In the genomic region with DNA sequence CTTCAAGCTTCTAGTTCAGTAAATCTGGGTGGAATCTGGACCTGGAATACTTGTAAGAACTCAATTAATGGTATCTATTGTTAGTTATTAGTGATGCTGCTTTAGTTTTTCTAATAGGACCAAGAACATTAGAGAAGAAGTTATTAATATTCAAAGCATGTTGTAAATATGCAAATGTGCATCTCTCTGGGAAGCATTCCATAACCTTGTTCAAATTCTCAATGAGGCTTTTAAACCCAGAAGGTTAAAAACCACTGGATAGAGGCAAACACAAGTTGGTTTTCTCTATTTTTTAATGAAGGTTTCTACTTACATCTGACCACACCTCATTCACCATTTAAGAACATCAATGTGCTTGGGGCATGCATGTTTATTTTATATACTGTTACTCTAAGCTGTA, we compare ENCODE assay signal across 23 cellular contexts. TPM values are rescaled to one million over a fixed set of nuclear protein-coding genes. Genes with fewer than 3 reads are reported as not detected.
"Had no signal": no experiment of that assay in that cellular context is flagged by ENCODE, and none has a peak within 500 bp of the region (broad histone marks: within the 10 kb centered on the region; RNA-seq: fewer than 3 reads in every experiment).

No MANE protein-coding gene starts in this region.

- H3K27ac ChIP-seq: colonic mucosa, epithelial cell of prostate, esophagus squamous epithelium, gastrocnemius medialis, heart right ventricle, left lung, lower lobe of right lung had no signal

- DNase-seq: cerebellar nuclear complex; colonic mucosa; cortex of kidney; effector CD8-positive, alpha-beta T cell; effector memory CD8-positive, alpha-beta T cell; endodermal cell; erythroblast; esophagus squamous epithelium; foreskin fibroblast; foreskin melanocyte; gastrocnemius medialis; glutamatergic neuron; head of caudate nucleus; heart right ventricle; left cardiac atrium; left lung; left ventricle myocardium superior; lower lobe of right lung; mesendoderm; mucosa of descending colon had no signal

- H3K36me3 ChIP-seq: colonic mucosa, esophagus squamous epithelium, gastrocnemius medialis, heart right ventricle, left lung, lower lobe of right lung had no signal

- H3K27me3 ChIP-seq: colonic mucosa, esophagus squamous epithelium, gastrocnemius medialis, heart right ventricle, left lung had no signal

- H3K9me3 ChIP-seq: colonic mucosa, esophagus squamous epithelium, gastrocnemius medialis, heart right ventricle, left lung, lower lobe of right lung, mucosa of descending colon had no signal

- H3K4me1 ChIP-seq: colonic mucosa, esophagus squamous epithelium, gastrocnemius medialis, heart right ventricle, left lung, lower lobe of right lung had no signal

- H3K4me3 ChIP-seq: colonic mucosa, esophagus squamous epithelium, gastrocnemius medialis, heart right ventricle, left lung, lower lobe of right lung, mucosa of descending colon had no signal

- ATAC-seq: effector memory CD8-positive, alpha-beta T cell; esophagus mucosa; gastrocnemius medialis; heart right ventricle; left cardiac atrium; left lung; left ventricle myocardium superior; lower lobe of right lung; mucosa of descending colon had no signal

RNA-seq across cellular contexts. Expression of gene ACVR1C, which starts 16.1 kb away (rescaled TPM):
- total RNA-seq: lung microvascular endothelial cell had no signal
